22 cellular contexts compared by ENCODE assay signal in genomic region chr17:17843096-17843495, GRCh38. TPM values are rescaled to one million over a fixed set of nuclear protein-coding genes. Genes with fewer than 3 reads are reported as not detected.
A peak's percentile ranks its signal among the peaks of the same experiment; 100 is the strongest.
DNase-seq lines count a peak whose midpoint lies in the region; ATAC-seq, FAIRE-seq and TF ChIP-seq lines count a peak whose summit lies in the region.
"Had no signal": no experiment of that assay in that cellular context is flagged by ENCODE, and none has a peak within 500 bp of the region (broad histone marks: within the 10 kb centered on the region; RNA-seq: fewer than 3 reads in every experiment).

No MANE protein-coding gene starts in this region.

- TF ChIP-seq CTCF in brain (conservative IDR thresholded peaks at IDR 0.05) (no peak), left lung (IDR thresholded peaks at IDR 0.05) (no peak)

- no peaks in the 10 kb centered on the region for H3K27me3 Mint-ChIP-seq in brain
- no peaks in the 10 kb centered on the region for H3K27me3 Mint-ChIP-seq in stimulated activated naive B cell treated with anti-CD40 and anti-IgM and Interleukin-4, amounts not matched to agents 10 μg/mL and 1 μg/mL and 100 μg/mL, for 72 hours

- DNase-seq in HTR-8/SVneo (ENCODE audit: insufficient read length, low spot score) = no peak
- DNase-seq in left lung = no peak
- DNase-seq in stimulated activated naive B cell treated with anti-CD40 and anti-IgM and Interleukin-4, amounts not matched to agents 10 μg/mL and 1 μg/mL and 100 μg/mL, for 72 hours = no peak
- DNase-seq in DMS 273 treated with DMSO at 0.1 percent for 48 hours (lab: John Stamatoyannopoulos, UW) = no peak
- no peak for DNase-seq in hippocampal formation (lab: John Stamatoyannopoulos, UW)
- no peak for DNase-seq in DMS153 (lab: John Stamatoyannopoulos, UW)
- DNase-seq: activated CD4-positive, alpha-beta T cell treated with anti-CD3 and anti-CD28 coated beads for 48 hours; activated CD8-positive, alpha-beta memory T cell treated with anti-CD3 and anti-CD28 coated beads, Interleukin-2, amount 50 U/mL, for 4 hours; activated effector memory CD4-positive, alpha-beta T cell treated with Interleukin-2 at 50 U/mL for 16 hours; Caco-2; caudate nucleus; effector CD4-positive, alpha-beta T cell; kidney glomerular epithelial cell; NCI-H187; NCI-H2227 treated with DMSO at 0.1 percent for 48 hours; Peyer's patch; stimulated activated CD8-positive, alpha-beta memory T cell treated with anti-CD3 and anti-CD28 coated beads, Interleukin-4, amount 100 ng/mL, for 48 hours had no signal

- no peaks in the 10 kb centered on the region for H3K9me3 ChIP-seq in left lung
- H3K9me3 ChIP-seq: Caco-2, Peyer's patch, thoracic aorta had no signal

- H3K9me3 Mint-ChIP-seq in brain = no peaks in the 10 kb centered on the region
- no peaks in the 10 kb centered on the region for H3K9me3 Mint-ChIP-seq in stimulated activated naive B cell treated with anti-CD40 and anti-IgM and Interleukin-4, amounts not matched to agents 10 μg/mL and 1 μg/mL and 100 μg/mL, for 72 hours

- peak overlapping the region in 4 of 5 experiments; percentile 51 to 96 (median 91) for H3K27ac Mint-ChIP-seq in brain
- H3K27ac Mint-ChIP-seq in stimulated activated naive B cell treated with anti-CD40 and anti-IgM and Interleukin-4, amounts not matched to agents 10 μg/mL and 1 μg/mL and 100 μg/mL, for 72 hours = peak overlapping the region; percentile 51

- no peak for ATAC-seq in left lung
- no peak for ATAC-seq in stimulated activated naive B cell treated with anti-CD40 and anti-IgM and Interleukin-4, amounts not matched to agents 10 μg/mL and 1 μg/mL and 100 μg/mL, for 72 hours (replicated peaks)
- ATAC-seq in HG03521 (IDR thresholded peaks at IDR 0.05; ENCODE audit: unreplicated experiment) = no peak
- ATAC-seq: K562 had no signal

- peaks cover 46% of the 10 kb centered on the region for H3K4me1 Mint-ChIP-seq in brain
- peaks cover 23 to 41% of the 10 kb centered on the region in 2 donors for H3K4me1 Mint-ChIP-seq in stimulated activated naive B cell treated with anti-CD40 and anti-IgM and Interleukin-4, amounts not matched to agents 10 μg/mL and 1 μg/mL and 100 μg/mL, for 72 hours

- intact Hi-C loops in left lung (cut with DNase I) = no loop called here

- H3K27me3 ChIP-seq in left lung = no peaks in the 10 kb centered on the region
- H3K27me3 ChIP-seq: Peyer's patch had no signal

- peak overlapping the region; percentile 97 to 99 for H3K27ac ChIP-seq in left lung
- H3K27ac ChIP-seq: Peyer's patch had no signal

- peaks cover 0 to 13% of the 10 kb centered on the region in 2 donors for H3K36me3 ChIP-seq in left lung

- H3K4me3 ChIP-seq in left lung = no peak overlapping the region
- H3K4me3 ChIP-seq: K562, Peyer's patch, thoracic aorta had no signal

- peaks cover 25 to 60% of the 10 kb centered on the region in 2 donors for H3K4me1 ChIP-seq in left lung

- no peaks in the 10 kb centered on the region for H3K36me3 Mint-ChIP-seq in brain
- H3K36me3 Mint-ChIP-seq in stimulated activated naive B cell treated with anti-CD40 and anti-IgM and Interleukin-4, amounts not matched to agents 10 μg/mL and 1 μg/mL and 100 μg/mL, for 72 hours = no peaks in the 10 kb centered on the region

- no peak overlapping the region for H3K4me3 Mint-ChIP-seq in brain
- no peak overlapping the region for H3K4me3 Mint-ChIP-seq in stimulated activated naive B cell treated with anti-CD40 and anti-IgM and Interleukin-4, amounts not matched to agents 10 μg/mL and 1 μg/mL and 100 μg/mL, for 72 hours

- peak; percentile 23 for FAIRE-seq in HTR-8/SVneo (lab: Jason Lieb, UNC)
- FAIRE-seq: GM18507, K562 had no signal

RNA-seq across cellular contexts. Expression of gene SREBF1, which starts 6.3 kb away (rescaled TPM):
- 39.4 TPM for polyA plus RNA-seq in brain (ENCODE audit: insufficient read depth, low read depth, low replicate concordance)
- 100 to 1,000 TPM; 112 to 122 TPM for total RNA-seq in left lung
